In genomic region chr13:73672492-73672891, GRCh38 we compare ENCODE assay signal across 17 cellular contexts.
DNase-seq lines count a peak whose midpoint lies in the region; ATAC-seq, FAIRE-seq and TF ChIP-seq lines count a peak whose summit lies in the region.
"Had no signal": no experiment of that assay in that cellular context is flagged by ENCODE, and none has a peak within 500 bp of the region (broad histone marks: within the 10 kb centered on the region; RNA-seq: fewer than 3 reads in every experiment).

No MANE protein-coding gene starts in this region.

- H3K4me1 Mint-ChIP-seq in astrocyte (ENCODE audit: low read depth, unreplicated experiment) = peaks cover 16% of the 10 kb centered on the region
- H3K4me1 Mint-ChIP-seq in stimulated activated naive B cell treated with anti-CD40 and anti-IgM and Interleukin-4, amounts not matched to agents 10 μg/mL and 1 μg/mL and 100 μg/mL, for 72 hours = no peaks in the 10 kb centered on the region

- H3K4me3 ChIP-seq in astrocyte (ENCODE audit: insufficient read depth, low read depth, low read length) = no peak overlapping the region

- DNase-seq in NCI-H1092 (lab: John Stamatoyannopoulos, UW) = peak; percentile 71
- peak; percentile 34 for DNase-seq in astrocyte (ENCODE audit: low read depth)
- DNase-seq in kidney tubule cell (ENCODE audit: low spot score) = peak; percentile 80
- DNase-seq in stimulated activated naive B cell treated with anti-CD40 and anti-IgM and Interleukin-4, amounts not matched to agents 10 μg/mL and 1 μg/mL and 100 μg/mL, for 72 hours = no peak
- no peak for DNase-seq in RWPE1 (ENCODE audit: low spot score)
- DNase-seq: activated CD4-positive, alpha-beta T cell treated with anti-CD3 and anti-CD28 coated beads for 48 hours; amygdala; C1 segment of cervical spinal cord; KBM-7; NCI-H1436; Right ventricle myocardium superior; stimulated activated CD4-positive, alpha-beta T cell treated with anti-CD3 and anti-CD28 coated beads, Interleukin-12 subunit alpha, Interleukin-12 subunit beta, amount 100 ng/mL, for 4 hours had no signal

- no peaks in the 10 kb centered on the region for H3K27me3 ChIP-seq in astrocyte (ENCODE audit: insufficient read depth, low read length)

- no peak overlapping the region for H3K4me3 Mint-ChIP-seq in astrocyte (ENCODE audit: unreplicated experiment)
- H3K4me3 Mint-ChIP-seq in stimulated activated naive B cell treated with anti-CD40 and anti-IgM and Interleukin-4, amounts not matched to agents 10 μg/mL and 1 μg/mL and 100 μg/mL, for 72 hours = no peak overlapping the region

- H3K9me3 ChIP-seq in astrocyte (ENCODE audit: insufficient read depth, low read depth, low read length) = no peaks in the 10 kb centered on the region

- H4K20me1 ChIP-seq in astrocyte (ENCODE audit: insufficient read depth, low read length) = no peaks in the 10 kb centered on the region

- H3K27ac ChIP-seq in astrocyte (ENCODE audit: low read depth, low read length) (no peak overlapping the region), RWPE1 (no peak overlapping the region)
- H3K27ac ChIP-seq: parathyroid adenoma had no signal

- no peak overlapping the region for H3K9ac ChIP-seq in astrocyte (ENCODE audit: low read length)
- H3K9ac ChIP-seq: parathyroid adenoma had no signal

- H3K9me3 Mint-ChIP-seq in astrocyte (ENCODE audit: unreplicated experiment) = no peaks in the 10 kb centered on the region
- no peaks in the 10 kb centered on the region for H3K9me3 Mint-ChIP-seq in stimulated activated naive B cell treated with anti-CD40 and anti-IgM and Interleukin-4, amounts not matched to agents 10 μg/mL and 1 μg/mL and 100 μg/mL, for 72 hours

- no peaks in the 10 kb centered on the region for H3K27me3 Mint-ChIP-seq in astrocyte (ENCODE audit: low read depth, unreplicated experiment)
- H3K27me3 Mint-ChIP-seq in stimulated activated naive B cell treated with anti-CD40 and anti-IgM and Interleukin-4, amounts not matched to agents 10 μg/mL and 1 μg/mL and 100 μg/mL, for 72 hours = peaks cover 0 to 8% of the 10 kb centered on the region in 2 donors

- no peak overlapping the region for H3K27ac Mint-ChIP-seq in astrocyte (ENCODE audit: unreplicated experiment)
- H3K27ac Mint-ChIP-seq in stimulated activated naive B cell treated with anti-CD40 and anti-IgM and Interleukin-4, amounts not matched to agents 10 μg/mL and 1 μg/mL and 100 μg/mL, for 72 hours = no peak overlapping the region

- peaks cover 13% of the 10 kb centered on the region for H3K4me1 ChIP-seq in astrocyte (ENCODE audit: insufficient read depth, low read length)
- H3K4me1 ChIP-seq: parathyroid adenoma had no signal

- no peaks in the 10 kb centered on the region for H3K79me2 ChIP-seq in astrocyte (ENCODE audit: insufficient read depth, low read length)
- H3K79me2 ChIP-seq: parathyroid adenoma had no signal

- H3K36me3 Mint-ChIP-seq in astrocyte (ENCODE audit: low read depth, unreplicated experiment) = no peaks in the 10 kb centered on the region
- H3K36me3 Mint-ChIP-seq in stimulated activated naive B cell treated with anti-CD40 and anti-IgM and Interleukin-4, amounts not matched to agents 10 μg/mL and 1 μg/mL and 100 μg/mL, for 72 hours = no peaks in the 10 kb centered on the region

- peak overlapping the region; percentile 20 for H3K4me2 ChIP-seq in astrocyte (ENCODE audit: low read length)

- H3K36me3 ChIP-seq in astrocyte (ENCODE audit: insufficient read depth, low read length) = no peaks in the 10 kb centered on the region

- no peak for FAIRE-seq in astrocyte (lab: Jason Lieb, UNC)
- FAIRE-seq: frontal cortex had no signal

- TF ChIP-seq CTCF in astrocyte (IDR thresholded peaks at IDR 0.05; ENCODE audit: insufficient read depth, low read depth, low read length) (no peak), RWPE1 (conservative IDR thresholded peaks at IDR 0.05; ENCODE audit: low read depth) (no peak)

- CTCF ChIA-PET in RWPE1 (lab: Yijun Ruan, JAX) = no interaction called here

- no peak overlapping the region for H2AFZ ChIP-seq in astrocyte (ENCODE audit: low read depth, low read length)
- H2AFZ ChIP-seq: parathyroid adenoma had no signal

- ATAC-seq in stimulated activated naive B cell treated with anti-CD40 and anti-IgM and Interleukin-4, amounts not matched to agents 10 μg/mL and 1 μg/mL and 100 μg/mL, for 72 hours (replicated peaks) = peak; percentile 38 to 39
- no peak for ATAC-seq in HG03469 (IDR thresholded peaks at IDR 0.05; ENCODE audit: unreplicated experiment)
- ATAC-seq in GM18907 (IDR thresholded peaks at IDR 0.05; ENCODE audit: unreplicated experiment) = no peak
- ATAC-seq: HCT116 had no signal

- POLR2A ChIA-PET in RWPE1 (lab: Yijun Ruan, JAX; ENCODE audit: low non-redundant PET) = no interaction called here

Comparison
In these comparisons a context has a peak if more than half of its experiments do, and no peak if none do; other contexts are left out.
1. DNase-seq: peak in NCI-H1092 (single experiment), astrocyte (single experiment) and kidney tubule cell (single experiment); none in stimulated activated naive B cell treated with anti-CD40 and anti-IgM and Interleukin-4, amounts not matched to agents 10 μg/mL and 1 μg/mL and 100 μg/mL, for 72 hours (single experiment) and RWPE1 (single experiment).
2. ATAC-seq: peak in stimulated activated naive B cell treated with anti-CD40 and anti-IgM and Interleukin-4, amounts not matched to agents 10 μg/mL and 1 μg/mL and 100 μg/mL, for 72 hours (2 of 2); none in HG03469 (single experiment) and GM18907 (single experiment).